Comparison of ENCODE assay signal across 1 cellular context in genomic region chr7:7565746-7566650, GRCh38.
TF ChIP-seq lines count a peak whose summit lies in the region.

No MANE protein-coding gene starts in this region.

TF ChIP-seq in H1, 55 proteins besides CTCF, POLR2A, EP300 and RAD21:
- TF ChIP-seq TCF12 (IDR thresholded peaks at IDR 0.05; ENCODE audit: low read depth, low read length) (no peak), USF2 (IDR thresholded peaks at IDR 0.05; ENCODE audit: low read length) (no peak), CEBPB (IDR thresholded peaks at IDR 0.05; ENCODE audit: low read depth, low read length) (no peak), TAF1 (IDR thresholded peaks at IDR 0.05; ENCODE audit: low read depth, low read length) (0 out of 2 replicates have a peak, but pooled peaks have one; percentile 27), HDAC6 (IDR thresholded peaks at IDR 0.05; ENCODE audit: low read depth, low read length) (no peak), CREB1 (IDR thresholded peaks at IDR 0.05) (no peak)
